Comparison of ENCODE assay signal across 1 cellular context in the genomic region with DNA sequence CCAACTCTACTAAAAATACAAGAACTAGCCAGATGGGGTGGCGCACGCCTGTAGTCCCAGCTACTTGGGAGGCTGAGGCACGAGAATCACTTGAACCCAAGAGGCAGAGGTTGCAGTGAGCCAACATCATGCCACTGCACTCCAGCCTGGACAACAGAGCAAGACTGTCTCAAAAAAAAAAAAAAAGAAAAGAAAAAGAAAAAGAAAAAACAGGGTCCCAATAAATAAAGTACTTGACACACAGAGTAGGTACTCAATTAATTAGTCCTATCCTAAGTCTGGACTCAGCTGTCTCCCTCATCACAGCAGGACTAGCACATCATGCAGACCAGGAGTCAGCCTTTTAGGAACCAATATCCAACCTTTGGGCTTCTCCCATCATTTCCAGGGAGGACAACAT.
TF ChIP-seq lines count a peak whose summit lies in the region.

No MANE protein-coding gene starts in this region.

TF ChIP-seq in HEK293, 187 proteins besides CTCF, POLR2A, EP300 and RAD21:
- peak; percentile 65; the same call in 1 of the 2 replicates for TF ChIP-seq ZNF664 (tag by site-specific recombination; IDR thresholded peaks at IDR 0.05)
- peak; percentile 72 for TF ChIP-seq ZBTB17 (tag by site-specific recombination; IDR thresholded peaks at IDR 0.05)
